In genomic region chr20:62405981-62406513, GRCh38 we compare ENCODE assay signal across 8 cellular contexts. TPM values are rescaled to one million over a fixed set of nuclear protein-coding genes. Genes with fewer than 3 reads are reported as not detected.
DNase-seq lines count a peak whose midpoint lies in the region; ATAC-seq, FAIRE-seq and TF ChIP-seq lines count a peak whose summit lies in the region.

No MANE protein-coding gene starts in this region.

- H3K36me3 Mint-ChIP-seq in stimulated activated naive CD8-positive, alpha-beta T cell treated with anti-CD3 and anti-CD28 coated beads, Interleukin-15, Interleukin-2, amounts not matched to agents 100 ng/mL and 50 ng/mL, for 24 hours (ENCODE audit: low read depth): no peaks in the 10 kb centered on the region

- H3K4me1 ChIP-seq in mononuclear cell (ENCODE audit: insufficient read depth, low read length): peaks cover 35% of the 10 kb centered on the region

- no peak for ATAC-seq in stimulated activated naive CD8-positive, alpha-beta T cell treated with anti-CD3 and anti-CD28 coated beads, Interleukin-15, Interleukin-2, amounts not matched to agents 100 U/mL and 50 U/mL, for 24 hours
- no peak for ATAC-seq in GM19395 (IDR thresholded peaks at IDR 0.05; ENCODE audit: unreplicated experiment)
- ATAC-seq in HG03457 (IDR thresholded peaks at IDR 0.05; ENCODE audit: unreplicated experiment): no peak
- ATAC-seq in HG02970 (IDR thresholded peaks at IDR 0.05; ENCODE audit: low FRiP score, unreplicated experiment): no peak

- no peaks in the 10 kb centered on the region for H3K9me3 Mint-ChIP-seq in stimulated activated naive CD8-positive, alpha-beta T cell treated with anti-CD3 and anti-CD28 coated beads, Interleukin-15, Interleukin-2, amounts not matched to agents 100 ng/mL and 50 ng/mL, for 24 hours

- no peaks in the 10 kb centered on the region for H3K9me3 ChIP-seq in mononuclear cell (ENCODE audit: low read depth, low read length)

- H3K27me3 ChIP-seq in bronchial epithelial cell (ENCODE audit: control insufficient read depth, insufficient read depth, low read length): no peaks in the 10 kb centered on the region
- H3K27me3 ChIP-seq in mononuclear cell (ENCODE audit: insufficient read depth, low read length): no peaks in the 10 kb centered on the region

- no peaks in the 10 kb centered on the region for H3K36me3 ChIP-seq in bronchial epithelial cell (ENCODE audit: control insufficient read depth, insufficient read depth, low read length)

- H3K27me3 Mint-ChIP-seq in stimulated activated naive CD8-positive, alpha-beta T cell treated with anti-CD3 and anti-CD28 coated beads, Interleukin-15, Interleukin-2, amounts not matched to agents 100 ng/mL and 50 ng/mL, for 24 hours: peaks cover 4% of the 10 kb centered on the region

- peak overlapping the region; percentile 75 for H3K4me3 Mint-ChIP-seq in stimulated activated naive CD8-positive, alpha-beta T cell treated with anti-CD3 and anti-CD28 coated beads, Interleukin-15, Interleukin-2, amounts not matched to agents 100 ng/mL and 50 ng/mL, for 24 hours

- H3K27ac Mint-ChIP-seq in stimulated activated naive CD8-positive, alpha-beta T cell treated with anti-CD3 and anti-CD28 coated beads, Interleukin-15, Interleukin-2, amounts not matched to agents 100 ng/mL and 50 ng/mL, for 24 hours: no peak overlapping the region

- H3K4me3 ChIP-seq in bronchial epithelial cell (ENCODE audit: low read depth, low read length) (peak overlapping the region; percentile 52), mononuclear cell (ENCODE audit: low read length) (peak overlapping the region; percentile 37)

- FAIRE-seq in bronchial epithelial cell (lab: Jason Lieb, UNC): no peak

- no peak for DNase-seq in stimulated activated naive CD8-positive, alpha-beta T cell treated with anti-CD3 and anti-CD28 coated beads, Interleukin-15, Interleukin-2, amounts not matched to agents 100 U/mL and 50 U/mL, for 24 hours
- DNase-seq in bronchial epithelial cell (ENCODE audit: low read depth) (no peak), NOMO-1 treated with dmso at 0.1 percent for 144 hours (lab: John Stamatoyannopoulos, UW; ENCODE audit: unreplicated experiment) (no peak)

- H3K4me1 Mint-ChIP-seq in stimulated activated naive CD8-positive, alpha-beta T cell treated with anti-CD3 and anti-CD28 coated beads, Interleukin-15, Interleukin-2, amounts not matched to agents 100 ng/mL and 50 ng/mL, for 24 hours (ENCODE audit: low read depth): peaks cover 22% of the 10 kb centered on the region

- no peak for TF ChIP-seq CTCF in bronchial epithelial cell (IDR thresholded peaks at IDR 0.05; ENCODE audit: insufficient read depth, low read length, severe bottlenecking)

RNA-seq across cellular contexts. Expression of gene CABLES2, which starts 1.0 kb away (rescaled TPM):
- total RNA-seq in bronchial epithelial cell (0.51 and 1.3 TPM in 2 replicates), mononuclear cell (1.9 TPM)

RNA-seq across cellular contexts. Expression of gene RPS21, which starts 19.1 kb away (rescaled TPM):
- total RNA-seq in bronchial epithelial cell: 1,471 and 1,737 TPM in 2 replicates
- 1,065 TPM for total RNA-seq in mononuclear cell

RNA-seq across cellular contexts. Expression of gene RBBP8NL, which starts 21.3 kb away (rescaled TPM):
- total RNA-seq in bronchial epithelial cell (under 0.01 and 1.0 TPM in 2 replicates), mononuclear cell (not detected)

RNA-seq across cellular contexts. Expression of gene LAMA5, which starts 38.9 kb away (rescaled TPM):
- total RNA-seq in bronchial epithelial cell (61.6 and 99.5 TPM in 2 replicates), mononuclear cell (1.2 TPM)
